Comparison of ENCODE assay signal across 1 cellular context in genomic region chr20:5877128-5877527, GRCh38.
TF ChIP-seq lines count a peak whose summit lies in the region.

No MANE protein-coding gene starts in this region.

TF ChIP-seq in K562, 482 proteins besides CTCF, POLR2A, EP300 and RAD21 (continued from another document):
- TF ChIP-seq MGA (IDR thresholded peaks at IDR 0.05): peak; percentile 31
- TF ChIP-seq ZNF57 (CRISPR knock-in tag; IDR thresholded peaks at IDR 0.05): no peak
- peak; percentile 80 for TF ChIP-seq USF1 (CRISPR knock-in tag; IDR thresholded peaks at IDR 0.05)
- peak; percentile 34 for TF ChIP-seq NFYB (IDR thresholded peaks at IDR 0.05; ENCODE audit: extremely low read depth, insufficient read length)
- TF ChIP-seq, protein P1, sequence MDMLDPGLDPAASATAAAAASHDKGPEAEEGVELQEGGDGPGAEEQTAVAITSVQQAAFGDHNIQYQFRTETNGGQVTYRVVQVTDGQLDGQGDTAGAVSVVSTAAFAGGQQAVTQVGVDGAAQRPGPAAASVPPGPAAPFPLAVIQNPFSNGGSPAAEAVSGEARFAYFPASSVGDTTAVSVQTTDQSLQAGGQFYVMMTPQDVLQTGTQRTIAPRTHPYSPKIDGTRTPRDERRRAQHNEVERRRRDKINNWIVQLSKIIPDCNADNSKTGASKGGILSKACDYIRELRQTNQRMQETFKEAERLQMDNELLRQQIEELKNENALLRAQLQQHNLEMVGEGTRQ (CRISPR knock-in tag; IDR thresholded peaks at IDR 0.05): peak; percentile 78
- TF ChIP-seq ZNF197 (CRISPR knock-in tag; IDR thresholded peaks at IDR 0.05; ENCODE audit: low read depth): no peak
- no peak for TF ChIP-seq TOE1 (IDR thresholded peaks at IDR 0.05; ENCODE audit: borderline replicate concordance)
- no peak for TF ChIP-seq TOE1 (CRISPR knock-in tag; IDR thresholded peaks at IDR 0.05; ENCODE audit: borderline replicate concordance, low read depth)
- peak; percentile 72 for TF ChIP-seq RAD51 (IDR thresholded peaks at IDR 0.05; ENCODE audit: borderline replicate concordance, low read depth)
- TF ChIP-seq HMGN3 (IDR thresholded peaks at IDR 0.05; ENCODE audit: borderline replicate concordance, extremely low read depth, insufficient read length, low read depth, low read length): no peak
- no peak for TF ChIP-seq STAG1 (CRISPR knock-in tag; IDR thresholded peaks at IDR 0.05; ENCODE audit: borderline replicate concordance)
- TF ChIP-seq, protein P2, sequence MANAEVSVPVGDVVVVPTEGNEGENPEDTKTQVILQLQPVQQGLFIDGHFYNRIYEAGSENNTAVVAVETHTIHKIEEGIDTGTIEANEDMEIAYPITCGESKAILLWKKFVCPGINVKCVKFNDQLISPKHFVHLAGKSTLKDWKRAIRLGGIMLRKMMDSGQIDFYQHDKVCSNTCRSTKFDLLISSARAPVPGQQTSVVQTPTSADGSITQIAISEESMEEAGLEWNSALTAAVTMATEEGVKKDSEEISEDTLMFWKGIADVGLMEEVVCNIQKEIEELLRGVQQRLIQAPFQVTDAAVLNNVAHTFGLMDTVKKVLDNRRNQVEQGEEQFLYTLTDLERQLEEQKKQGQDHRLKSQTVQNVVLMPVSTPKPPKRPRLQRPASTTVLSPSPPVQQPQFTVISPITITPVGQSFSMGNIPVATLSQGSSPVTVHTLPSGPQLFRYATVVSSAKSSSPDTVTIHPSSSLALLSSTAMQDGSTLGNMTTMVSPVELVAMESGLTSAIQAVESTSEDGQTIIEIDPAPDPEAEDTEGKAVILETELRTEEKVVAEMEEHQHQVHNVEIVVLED (CRISPR knock-in tag; IDR thresholded peaks at IDR 0.05): no peak
